ENCODE assay signal across 8 cellular contexts in the genomic region with DNA sequence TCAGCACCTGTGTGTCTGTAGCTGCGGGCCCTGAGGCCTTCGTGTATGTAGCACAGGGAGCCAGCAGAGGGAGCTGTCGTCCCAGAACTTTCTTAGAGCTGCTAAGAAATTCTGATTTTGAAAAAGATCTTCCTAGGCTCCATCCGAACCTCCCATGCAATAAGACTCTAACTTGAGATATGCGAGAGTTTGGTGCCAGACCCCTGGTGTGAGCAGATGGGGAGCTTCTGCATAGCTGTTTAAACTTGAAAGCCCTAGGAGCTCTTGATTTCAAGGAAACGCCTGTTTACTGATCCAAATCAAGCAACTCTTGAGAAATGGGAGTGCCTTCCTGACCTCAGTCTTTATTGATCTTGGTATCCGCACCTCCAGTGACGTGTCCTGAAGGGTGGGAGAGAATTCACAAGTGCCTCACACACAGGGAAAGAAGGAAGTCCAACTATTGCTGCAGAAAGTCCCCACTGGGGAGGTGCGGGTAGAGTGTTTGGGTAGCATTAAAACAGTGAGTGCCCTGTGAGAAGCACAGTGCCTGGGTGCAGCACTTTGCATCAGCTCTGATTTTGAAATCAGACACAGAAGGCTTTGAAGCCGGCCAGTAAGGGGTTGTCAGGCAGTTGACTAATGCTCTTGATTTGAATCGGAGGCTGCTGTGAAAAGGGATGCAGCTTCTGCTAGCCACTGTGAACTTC.
DNase-seq lines count a peak whose midpoint lies in the region; ATAC-seq and TF ChIP-seq lines count a peak whose summit lies in the region.

No MANE protein-coding gene starts in this region.

- TF ChIP-seq CTCF in BE2C (IDR thresholded peaks at IDR 0.05; ENCODE audit: low read depth, low read length) (peak; percentile 95), lung (IDR thresholded peaks at IDR 0.05; ENCODE audit: control extremely low read depth, extremely low read depth) (peak; percentile 66)
- peak; percentile 87 for TF ChIP-seq CTCF in activated CD8-positive, alpha-beta T cell treated with anti-CD3 and anti-CD28 coated beads for 36 hours (IDR thresholded peaks at IDR 0.05)

- CTCF ChIA-PET in activated CD8-positive, alpha-beta T cell treated with anti-CD3 and anti-CD28 coated beads for 36 hours (lab: Charles Lee): interaction anchor here (0.6 to 5.4 kb wide), 67 partner anchors 9 to 643 kb away, joined by 3 to 141 read pairs (median 5); a partner anchor contains a TSS

- no peaks in the 10 kb centered on the region for H3K36me3 Mint-ChIP-seq in activated CD8-positive, alpha-beta T cell treated with anti-CD3 and anti-CD28 coated beads for 36 hours (ENCODE audit: low read depth)

- intact Hi-C loops in activated CD8-positive, alpha-beta T cell treated with anti-CD3 and anti-CD28 coated beads for 36 hours (cut with micrococcal nuclease): loop anchor here (1.0 to 10.0 kb wide), 2 partner anchors 104 to 267 kb away; no protein-coding TSS in a partner anchor

- no peaks in the 10 kb centered on the region for H3K27me3 Mint-ChIP-seq in activated CD8-positive, alpha-beta T cell treated with anti-CD3 and anti-CD28 coated beads for 36 hours

- ATAC-seq in GM19043 (IDR thresholded peaks at IDR 0.05; ENCODE audit: low read depth, unreplicated experiment) (peak; percentile 56), HG03432 (IDR thresholded peaks at IDR 0.05; ENCODE audit: unreplicated experiment) (peak; percentile 67), lung (ENCODE audit: insufficient read depth, low FRiP score) (peak; percentile 79)
- ATAC-seq in activated CD8-positive, alpha-beta T cell treated with anti-CD3 and anti-CD28 coated beads for 36 hours: peak; percentile 84

- H3K4me3 ChIP-seq in BE2C (ENCODE audit: low read depth, low read length) (no peak overlapping the region), lung (peak overlapping the region; percentile 29)

- POLR2A ChIA-PET in activated CD8-positive, alpha-beta T cell treated with anti-CD3 and anti-CD28 coated beads for 36 hours (lab: Charles Lee): interaction anchor here (1.1 to 1.2 kb wide), 2 partner anchors 10 to 66 kb away, joined by 3 to 5 read pairs; a partner anchor contains a TSS

- H3K27ac ChIP-seq in lung (ENCODE audit: low read depth in 1 of 2, low read length in 1 of 2): peak overlapping the region in 1 of 2 donors; percentile 76

- peak overlapping the region; percentile 22 for H3K4me3 Mint-ChIP-seq in activated CD8-positive, alpha-beta T cell treated with anti-CD3 and anti-CD28 coated beads for 36 hours

- H3K9me3 Mint-ChIP-seq in activated CD8-positive, alpha-beta T cell treated with anti-CD3 and anti-CD28 coated beads for 36 hours: no peaks in the 10 kb centered on the region

- peaks cover 23% of the 10 kb centered on the region for H3K4me1 Mint-ChIP-seq in activated CD8-positive, alpha-beta T cell treated with anti-CD3 and anti-CD28 coated beads for 36 hours (ENCODE audit: low read depth)

- DNase-seq in BE2C (peak; percentile 79), NCI-H748 (lab: John Stamatoyannopoulos, UW; ENCODE audit: unreplicated experiment) (peak; percentile 62), lung (ENCODE audit: low spot score) (peak; percentile 87)
- peak; percentile 88 for DNase-seq in activated CD8-positive, alpha-beta T cell treated with anti-CD3 and anti-CD28 coated beads for 36 hours
- peak; percentile 67 for DNase-seq in effector CD4-positive, alpha-beta T cell
- DNase-seq in stimulated activated CD4-positive, alpha-beta T cell treated with anti-CD3 and anti-CD28 coated beads, TNF-alpha, amount 100 ng/mL, for 4 hours (ENCODE audit: low read depth in 3 of 3): peak; percentile 52 to 60 (median 52)

- H3K27me3 ChIP-seq in BE2C: no peaks in the 10 kb centered on the region
- no peaks in the 10 kb centered on the region for H3K27me3 ChIP-seq in lung (ENCODE audit: control insufficient read depth, insufficient read depth)

- H3K9me3 ChIP-seq in BE2C (no peaks in the 10 kb centered on the region), lung (ENCODE audit: control insufficient read depth in 2 of 2, insufficient read depth in 1 of 2, low read length in 1 of 2) (no peaks in the 10 kb centered on the region)

- H3K4me1 ChIP-seq in BE2C: no peaks in the 10 kb centered on the region
- no peaks in the 10 kb centered on the region for H3K4me1 ChIP-seq in lung (ENCODE audit: control insufficient read depth in 2 of 2, insufficient read depth in 2 of 2, low read length in 2 of 2)

- H3K27ac Mint-ChIP-seq in activated CD8-positive, alpha-beta T cell treated with anti-CD3 and anti-CD28 coated beads for 36 hours: peak overlapping the region; percentile 52

- 3 to 6% methylated on average over 11 of the region's 11 CpGs for WGBS in lung, 2 donors

- H3K36me3 ChIP-seq in BE2C (no peaks in the 10 kb centered on the region), lung (ENCODE audit: control insufficient read depth in 2 of 2, insufficient read depth in 2 of 2, low read length in 2 of 2) (no peaks in the 10 kb centered on the region)
